In genomic region chr6:136470044-136470443, GRCh38 we compare ENCODE assay signal across 26 cellular contexts.
DNase-seq lines count a peak whose midpoint lies in the region; ATAC-seq lines count a peak whose summit lies in the region.
"Had no signal": no experiment of that assay in that cellular context is flagged by ENCODE, and none has a peak within 500 bp of the region (broad histone marks: within the 10 kb centered on the region; RNA-seq: fewer than 3 reads in every experiment).

No MANE protein-coding gene starts in this region.

- H3K56ac ChIP-seq in mesendoderm (ENCODE audit: low read length): no peak overlapping the region

- DNase-seq in NOMO-1 (lab: John Stamatoyannopoulos, UW; ENCODE audit: unreplicated experiment in 2 of 2) (peak; percentile 15 to 67), NOMO-1 treated with dmso at 0.1 percent for 144 hours (lab: John Stamatoyannopoulos, UW; ENCODE audit: unreplicated experiment) (no peak), NCI-H524 (lab: John Stamatoyannopoulos, UW) (no peak), mesendoderm (no peak)
- DNase-seq in activated CD4-positive, CD25-positive, alpha-beta regulatory T cell treated with anti-CD3 and anti-CD28 coated beads, Interleukin-2, amount 50 U/mL, for 72 hours: no peak
- DNase-seq: activated CD8-positive, alpha-beta memory T cell treated with anti-CD3 and anti-CD28 coated beads for 24 hours; activated T-cell treated with anti-CD3 and anti-CD28 coated beads, Interleukin-2, amount 50 U/mL, for 48 hours; aorta; BE2C; COR-L47; DMS79; heart right ventricle; left ventricle myocardium superior; mucosa of descending colon; NCI-H1048; NCI-H187 treated with DMSO at 0.1 percent for 48 hours; NCI-H446; spleen; stimulated activated CD4-positive, alpha-beta T cell treated with anti-CD3 and anti-CD28 coated beads, Interleukin-4, amount 100 ng/mL, for 1 hour; stimulated activated naive CD4-positive, alpha-beta T cell treated with Interleukin-2 at 50 U/mL for 16 hours; tibial artery had no signal

- H3K23ac ChIP-seq in mesendoderm (ENCODE audit: low read length): no peak overlapping the region

- H3K36me3 ChIP-seq in mesendoderm (ENCODE audit: control insufficient read depth, insufficient read depth, low read length): no peaks in the 10 kb centered on the region
- H3K36me3 ChIP-seq: BE2C, heart right ventricle, neural progenitor cell, spleen, tibial artery had no signal

- no peak overlapping the region for H3K4me3 ChIP-seq in mesendoderm (ENCODE audit: low read length)
- H3K4me3 ChIP-seq: heart right ventricle, mucosa of descending colon, neural progenitor cell, spleen, tibial artery had no signal

- no peak overlapping the region for H3K9ac ChIP-seq in mesendoderm (ENCODE audit: low read length)
- H3K9ac ChIP-seq: neural progenitor cell had no signal

- H3K4me1 ChIP-seq in mesendoderm (ENCODE audit: control insufficient read depth, low read depth, low read length): peaks cover 2% of the 10 kb centered on the region
- H3K4me1 ChIP-seq: heart right ventricle, tibial artery had no signal

- H3K18ac ChIP-seq in mesendoderm (ENCODE audit: low read length): no peak overlapping the region

- peaks cover 4% of the 10 kb centered on the region for H3K79me1 ChIP-seq in mesendoderm (ENCODE audit: low read length)

- H2BK5ac ChIP-seq in mesendoderm (ENCODE audit: low read length): no peak overlapping the region

- no peaks in the 10 kb centered on the region for H3K79me2 ChIP-seq in mesendoderm (ENCODE audit: control insufficient read depth, insufficient read depth, low read length)

- no peak overlapping the region for H2BK120ac ChIP-seq in mesendoderm (ENCODE audit: low read depth, low read length)

- WGBS in mesendoderm (ENCODE audit: extremely low coverage, insufficient coverage, low lambda C conversion rate): no CpG with 5 or more reads among the region's 5 CpGs

- no peak overlapping the region for H4K8ac ChIP-seq in mesendoderm (ENCODE audit: low read depth, low read length)

- ATAC-seq in HG03442 (IDR thresholded peaks at IDR 0.05; ENCODE audit: unreplicated experiment): no peak
- ATAC-seq: HCT116, heart right ventricle, left ventricle myocardium superior, mucosa of descending colon had no signal

- no peak overlapping the region for H2AK5ac ChIP-seq in mesendoderm (ENCODE audit: low read length)

- no peak overlapping the region for H3K4me2 ChIP-seq in mesendoderm (ENCODE audit: low read length)
- H3K4me2 ChIP-seq: neural progenitor cell had no signal

- H3K4ac ChIP-seq in mesendoderm (ENCODE audit: low read depth, low read length): no peak overlapping the region

- no peak overlapping the region for H4K5ac ChIP-seq in mesendoderm (ENCODE audit: low read length)

- H3K27ac ChIP-seq in angular gyrus (ENCODE audit: low read depth, low read length): peak overlapping the region; percentile 97
- peak overlapping the region; percentile 95 for H3K27ac ChIP-seq in layer of hippocampus (ENCODE audit: low read depth, low read length)
- H3K27ac ChIP-seq in mesendoderm (ENCODE audit: low read depth, low read length): no peak overlapping the region
- H3K27ac ChIP-seq: heart right ventricle, neural progenitor cell, spleen, tibial artery had no signal

- H2BK15ac ChIP-seq in mesendoderm (replicated peaks; ENCODE audit: low read depth): no peak overlapping the region

- no peaks in the 10 kb centered on the region for H3K27me3 ChIP-seq in layer of hippocampus (ENCODE audit: control insufficient read depth, insufficient read depth, low read length)
- no peaks in the 10 kb centered on the region for H3K27me3 ChIP-seq in mesendoderm (ENCODE audit: insufficient read depth, low read length, poor library complexity)
- H3K27me3 ChIP-seq: BE2C, heart right ventricle, neural progenitor cell, spleen, tibial artery had no signal

Comparison
In these comparisons a context has a peak if more than half of its experiments do, and no peak if none do; other contexts are left out.
1. DNase-seq: peak in NOMO-1 (2 of 2); none in NOMO-1 treated with dmso at 0.1 percent for 144 hours (single experiment), NCI-H524 (0 of 2), mesendoderm (single experiment) and activated CD4-positive, CD25-positive, alpha-beta regulatory T cell treated with anti-CD3 and anti-CD28 coated beads, Interleukin-2, amount 50 U/mL, for 72 hours (single experiment).